Comparison of ENCODE assay signal across 7 cellular contexts in genomic region chr1:230109871-230110667, GRCh38. TPM values are rescaled to one million over a fixed set of nuclear protein-coding genes. Genes with fewer than 3 reads are reported as not detected.
DNase-seq lines count a peak whose midpoint lies in the region; ATAC-seq and TF ChIP-seq lines count a peak whose summit lies in the region.

No MANE protein-coding gene starts in this region.

- no peaks in the 10 kb centered on the region for H3K9me3 Mint-ChIP-seq in T-cell

- in situ Hi-C loops in brain microvascular endothelial cell (cut with HindIII; ENCODE audit: low pct_ligation_motif_present, low sequenced_read_pairs): no loop called here

- H3K36me3 ChIP-seq in brain microvascular endothelial cell (replicated peaks): no peaks in the 10 kb centered on the region
- no peaks in the 10 kb centered on the region for H3K36me3 ChIP-seq in right atrium auricular region

- peak overlapping the region; percentile 8 to 35 for H3K27ac Mint-ChIP-seq in T-cell

- POLR2A ChIA-PET in T-cell (lab: Charles Lee): no interaction called here

- H3K4me3 ChIP-seq in brain microvascular endothelial cell (ENCODE audit: low read depth, low read length) (no peak overlapping the region), right atrium auricular region (no peak overlapping the region)

- H3K36me3 Mint-ChIP-seq in T-cell: peaks cover 18% of the 10 kb centered on the region

- DNase-seq in T-cell: peak in 33 of 34 experiments; percentile 9 to 53 (median 31)
- DNase-seq in brain microvascular endothelial cell: no peak
- peak; percentile 65 to 78 for DNase-seq in stimulated activated CD8-positive, alpha-beta memory T cell treated with anti-CD3 and anti-CD28 coated beads, Interleukin-2, amount 100 ng/mL, for 48 hours (ENCODE audit: low read depth in 2 of 2)
- DNase-seq in right atrium auricular region (ENCODE audit: low spot score): no peak
- DNase-seq in T1000 (lab: John Stamatoyannopoulos, UW): no peak

- H3K4me3 Mint-ChIP-seq in T-cell: peak overlapping the region in 1 of 3 donors; percentile 37

- CTCF ChIA-PET in T-cell (lab: Charles Lee): interaction anchor here in 1 of 2 donors (0.5 to 0.7 kb wide), 3 partner anchors 67 to 394 kb away, joined by 3 read pairs; no protein-coding TSS in a partner anchor

- peaks cover 48 to 73% (median 59%) of the 10 kb centered on the region in 3 donors for H3K4me1 Mint-ChIP-seq in T-cell

- peak overlapping the region; percentile 16 for H3K27ac ChIP-seq in brain microvascular endothelial cell
- H3K27ac ChIP-seq in right atrium auricular region: no peak overlapping the region

- no peaks in the 10 kb centered on the region for H3K27me3 Mint-ChIP-seq in T-cell

- no peaks in the 10 kb centered on the region for H3K9me3 ChIP-seq in right atrium auricular region

- peaks cover 1 to 46% of the 10 kb centered on the region in 2 donors for H3K4me1 ChIP-seq in right atrium auricular region

- no peaks in the 10 kb centered on the region for H3K27me3 ChIP-seq in brain microvascular endothelial cell (replicated peaks)
- no peaks in the 10 kb centered on the region for H3K27me3 ChIP-seq in right atrium auricular region

- TF ChIP-seq CTCF in brain microvascular endothelial cell (IDR thresholded peaks at IDR 0.05; ENCODE audit: low read depth, low read length, missing control alignments) (no peak), right atrium auricular region (IDR thresholded peaks at IDR 0.05) (no peak)

- ATAC-seq in GM19023 (IDR thresholded peaks at IDR 0.05; ENCODE audit: unreplicated experiment) (peak; percentile 88), HG02884 (IDR thresholded peaks at IDR 0.05; ENCODE audit: unreplicated experiment) (peak; percentile 87), T-cell (replicated peaks in 1 of 4) (peak; percentile 86 to 96 (median 92))

RNA-seq across cellular contexts. Expression of gene GALNT2, which starts 43.0 kb away (rescaled TPM):
- total RNA-seq in T-cell (10 to 100 TPM; 22.2 to 29.7 (median 23.5) TPM), right atrium auricular region (10 to 100 TPM; 29.9 to 39.5 TPM)

Comparison
In these comparisons a context has a peak if more than half of its experiments do, and no peak if none do; other contexts are left out.
1. DNase-seq: peak in T-cell (33 of 34) and stimulated activated CD8-positive, alpha-beta memory T cell treated with anti-CD3 and anti-CD28 coated beads, Interleukin-2, amount 100 ng/mL, for 48 hours (2 of 2); none in brain microvascular endothelial cell (single experiment), right atrium auricular region (single experiment) and T1000 (single experiment).
2. Peak in every context shown above with its lines, with median percentiles within 50 percentile points of each other: ATAC-seq.